9 cellular contexts compared by ENCODE assay signal in genomic region chr14:69614592-69614991, GRCh38.
DNase-seq lines count a peak whose midpoint lies in the region; ATAC-seq and FAIRE-seq lines count a peak whose summit lies in the region.
"Had no signal": no experiment of that assay in that cellular context is flagged by ENCODE, and none has a peak within 500 bp of the region (broad histone marks: within the 10 kb centered on the region; RNA-seq: fewer than 3 reads in every experiment).

No MANE protein-coding gene starts in this region.

- DNase-seq in AML-193 (lab: John Stamatoyannopoulos, UW) (peak; percentile 88 to 93), DMS79 (lab: John Stamatoyannopoulos, UW) (no peak), GOT3 (lab: John Stamatoyannopoulos, UW) (no peak), RCC 7860 (ENCODE audit: low spot score) (no peak), SW 1271 (lab: John Stamatoyannopoulos, UW) (no peak)

- no peaks in the 10 kb centered on the region for H3K9me3 ChIP-seq in mucosa of rectum (ENCODE audit: control insufficient read depth in 2 of 2, low read length in 2 of 2)

- peak overlapping the region; percentile 98 for H3K27ac Mint-ChIP-seq in activated naive CD8-positive, alpha-beta T cell

- H3K9ac ChIP-seq in mucosa of rectum (ENCODE audit: low read depth in 1 of 2, low read length in 2 of 2) = peak overlapping the region in 1 of 2 donors; percentile 9

- H3K9me3 Mint-ChIP-seq in activated naive CD8-positive, alpha-beta T cell (ENCODE audit: low read depth) = no peaks in the 10 kb centered on the region

- ATAC-seq in HG03378 (IDR thresholded peaks at IDR 0.05; ENCODE audit: unreplicated experiment) = peak; percentile 30

- peak overlapping the region; percentile 73 to 92 for H3K27ac ChIP-seq in mucosa of rectum (ENCODE audit: low read depth in 2 of 2, low read length in 2 of 2)

- H3K27me3 ChIP-seq in mucosa of rectum (ENCODE audit: control insufficient read depth in 2 of 2, insufficient read depth in 2 of 2, low read length in 2 of 2) = no peaks in the 10 kb centered on the region

- H3K36me3 ChIP-seq in mucosa of rectum (ENCODE audit: control insufficient read depth in 2 of 2, insufficient read depth in 2 of 2, low read length in 2 of 2) = no peaks in the 10 kb centered on the region

- no peaks in the 10 kb centered on the region for H3K27me3 Mint-ChIP-seq in activated naive CD8-positive, alpha-beta T cell

- peaks cover 86% of the 10 kb centered on the region for H3K4me1 Mint-ChIP-seq in activated naive CD8-positive, alpha-beta T cell (ENCODE audit: low read depth)

- peak overlapping the region; percentile 96 for H3K4me3 Mint-ChIP-seq in activated naive CD8-positive, alpha-beta T cell

- FAIRE-seq in RCC 7860 (lab: Jason Lieb, UNC) = no peak
- FAIRE-seq: islet of Langerhans had no signal

- peak overlapping the region in 1 of 2 donors; percentile 42 for H3K4me3 ChIP-seq in mucosa of rectum (ENCODE audit: low read length in 2 of 2)

- peaks cover 52 to 64% of the 10 kb centered on the region in 2 donors for H3K4me1 ChIP-seq in mucosa of rectum (ENCODE audit: control insufficient read depth in 2 of 2, insufficient read depth in 2 of 2, low read length in 2 of 2)

- H3K36me3 Mint-ChIP-seq in activated naive CD8-positive, alpha-beta T cell = peaks cover 7% of the 10 kb centered on the region

Comparison
In these comparisons a context has a peak if more than half of its experiments do, and no peak if none do; other contexts are left out.
1. DNase-seq: peak in AML-193 (2 of 2); none in DMS79 (single experiment), GOT3 (single experiment), RCC 7860 (single experiment) and SW 1271 (0 of 2).